Comparison of ENCODE assay signal across 1 cellular context in the genomic region with DNA sequence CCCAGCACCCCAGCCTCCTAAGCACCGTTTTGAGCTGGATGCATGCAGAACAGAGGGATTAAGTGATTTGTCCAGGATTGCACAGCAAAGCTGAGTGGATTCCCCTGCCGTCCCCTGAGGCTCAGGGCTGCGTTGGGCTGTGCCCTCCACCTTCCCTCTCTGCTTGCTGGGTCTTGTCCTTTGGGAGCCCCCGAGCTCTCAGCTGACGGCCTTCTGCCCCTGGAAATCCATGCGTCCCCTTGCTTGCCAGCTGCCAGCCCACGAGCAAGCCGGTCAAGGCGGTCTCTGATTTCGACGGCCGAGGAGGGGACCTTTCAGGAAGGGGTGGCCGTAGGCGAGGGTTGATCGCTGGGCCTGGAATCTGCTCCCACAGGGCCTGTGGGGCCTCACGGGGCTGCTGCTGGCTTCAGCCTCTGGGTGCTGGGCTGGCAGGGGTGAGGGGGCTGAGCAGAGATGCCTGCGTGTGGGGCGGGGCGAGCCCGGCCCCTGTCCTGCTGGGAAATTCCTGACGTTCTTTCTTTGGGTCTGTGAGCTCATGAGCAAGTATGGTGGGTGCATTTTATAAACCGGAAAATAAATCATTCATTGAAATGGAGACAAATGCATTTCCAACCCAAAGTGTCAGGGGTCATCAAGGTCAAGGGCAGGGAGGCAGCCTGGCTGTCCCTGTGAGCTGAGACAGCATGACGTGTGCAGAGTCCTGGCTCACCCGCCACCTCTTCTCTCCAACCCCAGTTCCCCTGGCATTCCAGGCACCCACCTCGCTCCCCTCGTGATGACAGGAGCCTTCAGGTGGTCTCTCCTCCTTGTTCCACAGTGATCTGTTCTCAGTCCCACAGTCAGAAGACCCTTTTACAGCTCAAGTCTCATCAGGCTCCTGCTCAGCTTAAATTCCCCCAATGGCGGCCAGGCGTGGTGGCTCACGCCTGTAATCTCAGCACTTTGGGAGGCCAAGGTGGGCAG.
TF ChIP-seq lines count a peak whose summit lies in the region.

No MANE protein-coding gene starts in this region.

TF ChIP-seq in H1, 55 proteins besides CTCF, POLR2A, EP300 and RAD21:
- no peak for TF ChIP-seq JUN (IDR thresholded peaks at IDR 0.05; ENCODE audit: low read depth, low read length)
- TF ChIP-seq RNF2 (IDR thresholded peaks at IDR 0.05; ENCODE audit: borderline replicate concordance, low read depth, low read length, missing control alignments, poor library complexity, severe bottlenecking), result no peak
- no peak for TF ChIP-seq CEBPB (IDR thresholded peaks at IDR 0.05; ENCODE audit: low read depth, low read length)
- no peak for TF ChIP-seq KDM4A (IDR thresholded peaks at IDR 0.05; ENCODE audit: low read depth, low read length, severe bottlenecking)
- TF ChIP-seq TAF1 (IDR thresholded peaks at IDR 0.05; ENCODE audit: low read depth, low read length), result no peak
